Comparison of ENCODE assay signal across 19 cellular contexts in genomic region chr11:78656327-78656726, GRCh38.
"Had no signal": no experiment of that assay in that cellular context is flagged by ENCODE, and none has a peak within 500 bp of the region (broad histone marks: within the 10 kb centered on the region; RNA-seq: fewer than 3 reads in every experiment).

No MANE protein-coding gene starts in this region.

- H3K27me3 ChIP-seq: dorsolateral prefrontal cortex, gastrocnemius medialis, spleen, tibial artery, upper lobe of left lung, uterus had no signal

- H3K36me3 ChIP-seq: gastrocnemius medialis, spleen, upper lobe of left lung, uterus had no signal

- DNase-seq: cortex of kidney; dorsolateral prefrontal cortex; effector CD8-positive, alpha-beta T cell; gastrocnemius medialis; glutamatergic neuron; natural killer cell; psoas muscle; retina; spleen; stimulated activated CD4-positive, alpha-beta T cell treated with anti-CD3 and anti-CD28 coated beads, Interleukin-15, amount 100 ng/mL, for 24 hours; stimulated activated CD4-positive, alpha-beta T cell treated with anti-CD3 and anti-CD28 coated beads, Interleukin-1b, Interleukin-23, amount 100 ng/mL, for 48 hours; stimulated activated CD4-positive, alpha-beta T cell treated with anti-CD3 and anti-CD28 coated beads, Interleukin-4, amount 100 ng/mL, for 24 hours; tibial artery; upper lobe of left lung; uterus had no signal

- H3K4me3 ChIP-seq: dorsolateral prefrontal cortex, gastrocnemius medialis, psoas muscle, spleen, tibial artery, upper lobe of left lung, uterus had no signal

- H3K27ac ChIP-seq: dorsolateral prefrontal cortex, gastrocnemius medialis, psoas muscle, spleen, tibial artery, upper lobe of left lung, uterus had no signal

- FAIRE-seq: endometrium had no signal

- H3K4me1 ChIP-seq: gastrocnemius medialis, psoas muscle, spleen, tibial artery, upper lobe of left lung, uterus had no signal

- H3K9me3 ChIP-seq: gastrocnemius medialis, psoas muscle, spleen, tibial artery, upper lobe of left lung, uterus had no signal

- ATAC-seq: esophagus mucosa; gastrocnemius medialis; natural killer cell; psoas muscle; sciatic nerve; stimulated activated memory B cell treated with anti-CD40 and anti-IgM and Interleukin-4, amounts not matched to agents 10 μg/mL and 1 μg/mL and 100 μg/mL, for 72 hours had no signal
